Comparison of ENCODE assay signal across 9 cellular contexts in the genomic region with DNA sequence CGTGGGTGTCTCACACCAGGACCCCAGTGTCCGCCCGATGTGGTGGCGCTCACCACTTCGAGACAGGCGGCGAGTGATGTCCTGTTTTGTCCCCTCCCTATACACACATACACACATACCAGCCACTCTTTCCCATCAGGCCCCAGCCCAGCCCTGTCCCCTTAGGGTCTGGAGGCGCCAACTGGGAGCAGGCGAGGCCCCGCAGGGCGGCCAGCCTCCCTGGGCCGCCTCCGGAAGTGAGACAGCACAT. TPM values are rescaled to one million over a fixed set of nuclear protein-coding genes. Genes with fewer than 3 reads are reported as not detected.
DNase-seq lines count a peak whose midpoint lies in the region; ATAC-seq and TF ChIP-seq lines count a peak whose summit lies in the region.
"Had no signal": no experiment of that assay in that cellular context is flagged by ENCODE, and none has a peak within 500 bp of the region (broad histone marks: within the 10 kb centered on the region; RNA-seq: fewer than 3 reads in every experiment).

No MANE protein-coding gene starts in this region.

- H3K4me1 Mint-ChIP-seq in T-helper 1 cell treated with Interleukin-12 subunit alpha and Interleukin-12 subunit beta and Interleukin-4 antibody, amounts not matched to agents 30 μg/mL and 1 μg/mL, for 36 hours (ENCODE audit: low read depth): peaks cover 37% of the 10 kb centered on the region

- DNase-seq in T-helper 1 cell (no peak), kidney epithelial cell (ENCODE audit: low read depth) (no peak), testis (no peak), NOMO-1 (lab: John Stamatoyannopoulos, UW; ENCODE audit: unreplicated experiment in 2 of 2) (no peak), NCI-H226 (no peak), cerebellum (ENCODE audit: low spot score) (no peak)
- DNase-seq in activated naive CD4-positive, alpha-beta T cell treated with anti-CD3 and anti-CD28 coated beads, Interleukin-2, amount 50 U/mL, for 72 hours (ENCODE audit: low spot score in 2 of 2): no peak

- H3K9me3 Mint-ChIP-seq in T-helper 1 cell treated with Interleukin-12 subunit alpha and Interleukin-12 subunit beta and Interleukin-4 antibody, amounts not matched to agents 30 μg/mL and 1 μg/mL, for 36 hours: no peaks in the 10 kb centered on the region
- no peaks in the 10 kb centered on the region for H3K9me3 Mint-ChIP-seq in activated naive CD4-positive, alpha-beta T cell treated with anti-CD3 and anti-CD28 coated beads, Interleukin-2, amount 50 U/mL, for 72 hours

- no peak for ATAC-seq in activated naive CD4-positive, alpha-beta T cell treated with anti-CD3 and anti-CD28 coated beads, Interleukin-2, amount 50 U/mL, for 72 hours

- H3K27ac Mint-ChIP-seq in T-helper 1 cell treated with Interleukin-12 subunit alpha and Interleukin-12 subunit beta and Interleukin-4 antibody, amounts not matched to agents 30 μg/mL and 1 μg/mL, for 36 hours: peak overlapping the region; percentile 90
- peak overlapping the region; percentile 94 to 98 for H3K27ac Mint-ChIP-seq in activated naive CD4-positive, alpha-beta T cell treated with anti-CD3 and anti-CD28 coated beads, Interleukin-2, amount 50 U/mL, for 72 hours

- peak overlapping the region; percentile 93 for H3K4me3 Mint-ChIP-seq in T-helper 1 cell treated with Interleukin-12 subunit alpha and Interleukin-12 subunit beta and Interleukin-4 antibody, amounts not matched to agents 30 μg/mL and 1 μg/mL, for 36 hours

- H3K4me3 ChIP-seq in kidney epithelial cell (ENCODE audit: low read depth, low read length): peak overlapping the region; percentile 97
- peak overlapping the region in 1 of 2 donors; percentile 86 for H3K4me3 ChIP-seq in testis

- no peaks in the 10 kb centered on the region for H3K9me3 ChIP-seq in testis

- peak overlapping the region; percentile 95 to 99 for H3K27ac ChIP-seq in testis

- no peak for TF ChIP-seq POLR2A in testis (IDR thresholded peaks at IDR 0.05)

- intact Hi-C loops in testis (cut with DNase I; ENCODE audit: low total_unique reads): no loop called here

- 33% methylated on average over 13 of the region's 13 CpGs; no CpG with 5 or more reads in 1 of the 2 donors for WGBS in testis, 2 donors

- H3K36me3 ChIP-seq in kidney epithelial cell (ENCODE audit: control insufficient read depth, insufficient read depth, low read length) (peaks cover 2% of the 10 kb centered on the region), testis (ENCODE audit: low read depth, missing control alignments) (no peaks in the 10 kb centered on the region)

- H3K27me3 ChIP-seq in kidney epithelial cell (ENCODE audit: control insufficient read depth, insufficient read depth, low read length): no peaks in the 10 kb centered on the region
- no peaks in the 10 kb centered on the region for H3K27me3 ChIP-seq in testis

- no peak for TF ChIP-seq CTCF in kidney epithelial cell (IDR thresholded peaks at IDR 0.05; ENCODE audit: insufficient read depth, low read length, poor library complexity, severe bottlenecking)
- TF ChIP-seq CTCF in testis (IDR thresholded peaks at IDR 0.05): no peak

- peaks cover 24% of the 10 kb centered on the region for H3K4me1 ChIP-seq in testis

- H3K27me3 Mint-ChIP-seq in T-helper 1 cell treated with Interleukin-12 subunit alpha and Interleukin-12 subunit beta and Interleukin-4 antibody, amounts not matched to agents 30 μg/mL and 1 μg/mL, for 36 hours (ENCODE audit: low read depth): no peaks in the 10 kb centered on the region

- peaks cover 21% of the 10 kb centered on the region for H3K36me3 Mint-ChIP-seq in T-helper 1 cell treated with Interleukin-12 subunit alpha and Interleukin-12 subunit beta and Interleukin-4 antibody, amounts not matched to agents 30 μg/mL and 1 μg/mL, for 36 hours (ENCODE audit: low read depth)
- peaks cover 27 to 28% of the 10 kb centered on the region in 2 donors for H3K36me3 Mint-ChIP-seq in activated naive CD4-positive, alpha-beta T cell treated with anti-CD3 and anti-CD28 coated beads, Interleukin-2, amount 50 U/mL, for 72 hours

RNA-seq across cellular contexts. Expression of a gene that starts 38.1 kb away (rescaled TPM):
- under 1 TPM; 0.88 to 0.98 TPM for total RNA-seq in activated naive CD4-positive, alpha-beta T cell treated with anti-CD3 and anti-CD28 coated beads, Interleukin-2, amount 50 U/mL, for 72 hours
- total RNA-seq in kidney epithelial cell (0.68 TPM in 1 of 2 replicates, not detected in the other), testis (10 to 100 TPM; 14.5 to 18.6 TPM), cerebellum (2.9 TPM)
- 9.3 TPM for polyA plus RNA-seq in testis (ENCODE audit: insufficient read depth, low read depth, low replicate concordance)
- total RNA-seq: LHCN-M2 had no signal

RNA-seq across cellular contexts. Expression of a gene that starts 43.6 kb away (rescaled TPM):
- total RNA-seq in activated naive CD4-positive, alpha-beta T cell treated with anti-CD3 and anti-CD28 coated beads, Interleukin-2, amount 50 U/mL, for 72 hours: 1 to 10 TPM; 6.3 to 8.8 TPM
- total RNA-seq in kidney epithelial cell (25.7 and 25.9 TPM in 2 replicates), testis (10 to 100 TPM in 1 of 2 donors, 1 to 10 TPM in 1; 4.7 to 10.0 TPM), cerebellum (13.6 TPM)
- 3.4 TPM for polyA plus RNA-seq in testis (ENCODE audit: insufficient read depth, low read depth, low replicate concordance)
